1 cellular context compared by ENCODE assay signal in the genomic region with DNA sequence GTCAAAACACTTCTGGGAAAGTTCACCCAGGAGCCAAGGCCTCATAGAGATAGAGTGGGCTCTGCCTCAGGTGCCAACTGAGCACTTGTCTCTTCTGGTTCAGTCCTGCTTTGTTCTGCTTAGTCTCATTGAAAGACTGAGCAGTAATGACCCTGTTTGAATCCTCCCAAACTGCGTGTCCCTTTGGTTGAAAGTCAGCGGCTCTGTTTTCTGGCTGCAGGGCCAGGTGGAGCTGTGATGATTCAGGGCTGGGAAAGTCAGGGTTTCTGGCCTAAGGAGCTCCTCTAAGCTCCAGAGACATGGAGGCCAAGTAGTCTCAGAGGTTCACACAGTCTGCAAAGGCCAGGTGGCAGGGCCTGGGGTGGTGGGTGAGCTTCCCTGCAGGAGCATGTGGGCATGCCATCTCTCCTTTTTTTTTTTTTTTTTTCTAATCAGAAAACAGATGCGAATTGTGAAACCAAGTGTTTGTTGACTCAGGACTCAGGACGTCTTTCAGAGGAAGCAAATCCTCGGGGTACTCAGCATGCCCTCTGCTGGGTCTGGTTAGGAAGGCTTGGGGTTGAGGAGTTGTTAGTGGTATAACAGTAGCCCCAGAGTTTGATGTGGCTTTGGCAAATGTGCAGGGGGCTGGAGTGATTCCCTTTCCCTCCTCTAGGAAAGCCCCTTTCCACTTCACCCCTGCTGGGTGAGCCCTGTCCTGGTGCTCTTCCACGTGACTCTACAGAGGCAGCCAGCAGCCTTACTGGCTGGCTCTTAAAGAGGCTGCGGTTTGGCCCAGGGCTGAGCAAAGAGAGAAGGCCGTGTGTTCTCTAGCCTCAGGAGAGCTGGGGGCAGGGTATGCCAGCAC.
TF ChIP-seq lines count a peak whose summit lies in the region.

No MANE protein-coding gene starts in this region.

TF ChIP-seq in HepG2, 621 proteins besides CTCF, POLR2A, EP300 and RAD21 (continued from another document and continues in another):
- TF ChIP-seq, protein P1, sequence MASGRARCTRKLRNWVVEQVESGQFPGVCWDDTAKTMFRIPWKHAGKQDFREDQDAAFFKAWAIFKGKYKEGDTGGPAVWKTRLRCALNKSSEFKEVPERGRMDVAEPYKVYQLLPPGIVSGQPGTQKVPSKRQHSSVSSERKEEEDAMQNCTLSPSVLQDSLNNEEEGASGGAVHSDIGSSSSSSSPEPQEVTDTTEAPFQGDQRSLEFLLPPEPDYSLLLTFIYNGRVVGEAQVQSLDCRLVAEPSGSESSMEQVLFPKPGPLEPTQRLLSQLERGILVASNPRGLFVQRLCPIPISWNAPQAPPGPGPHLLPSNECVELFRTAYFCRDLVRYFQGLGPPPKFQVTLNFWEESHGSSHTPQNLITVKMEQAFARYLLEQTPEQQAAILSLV (CRISPR knock-in tag; IDR thresholded peaks at IDR 0.05; ENCODE audit: borderline replicate concordance) = 0 out of 2 replicates have a peak, but pooled peaks have one; percentile 60
- TF ChIP-seq SALL2 (CRISPR knock-in tag; IDR thresholded peaks at IDR 0.05) (no peak), HOXD1 (CRISPR knock-in tag; IDR thresholded peaks at IDR 0.05) (no peak), ZNF430 (CRISPR knock-in tag; IDR thresholded peaks at IDR 0.05) (no peak), ZNF282 (IDR thresholded peaks at IDR 0.05; ENCODE audit: partially characterized antibody) (no peak), FOXP1 (IDR thresholded peaks at IDR 0.05) (no peak), FOXP1 (CRISPR knock-in tag; IDR thresholded peaks at IDR 0.05) (no peak), FIP1L1 (IDR thresholded peaks at IDR 0.05; ENCODE audit: borderline replicate concordance, insufficient read depth, low read depth, low read length) (no peak), HDAC6 (IDR thresholded peaks at IDR 0.05; ENCODE audit: low read depth, low read length) (no peak), SNAI1 (CRISPR knock-in tag; IDR thresholded peaks at IDR 0.05; ENCODE audit: borderline replicate concordance) (no peak), ZNF264 (CRISPR knock-in tag; IDR thresholded peaks at IDR 0.05) (0 out of 2 replicates have a peak, but pooled peaks have one; percentile 21), ZNF670 (CRISPR knock-in tag; IDR thresholded peaks at IDR 0.05; ENCODE audit: borderline replicate concordance) (no peak), SMAD3 (CRISPR knock-in tag; IDR thresholded peaks at IDR 0.05) (no peak; the same call in 1 of the 2 replicates), ZFP62 (CRISPR knock-in tag; IDR thresholded peaks at IDR 0.05) (no peak), FOXK2 (IDR thresholded peaks at IDR 0.05) (no peak), ZFP36L2 (CRISPR knock-in tag; IDR thresholded peaks at IDR 0.05) (no peak), ZNF343 (CRISPR knock-in tag; IDR thresholded peaks at IDR 0.05) (no peak), TMF1 (CRISPR knock-in tag; IDR thresholded peaks at IDR 0.05; ENCODE audit: low read depth) (peak; percentile 49; the same call in 1 of the 2 replicates), SMAD9 (CRISPR knock-in tag; IDR thresholded peaks at IDR 0.05) (no peak), YEATS4 (CRISPR knock-in tag; IDR thresholded peaks at IDR 0.05; ENCODE audit: borderline replicate concordance) (peak; percentile 75), TOPORS (CRISPR knock-in tag; IDR thresholded peaks at IDR 0.05) (no peak), TAF1 (CRISPR knock-in tag; IDR thresholded peaks at IDR 0.05) (no peak), ZNF557 (CRISPR knock-in tag; IDR thresholded peaks at IDR 0.05) (no peak), FOXO1 (CRISPR knock-in tag; IDR thresholded peaks at IDR 0.05) (no peak), FOXK1 (CRISPR knock-in tag; IDR thresholded peaks at IDR 0.05; ENCODE audit: borderline replicate concordance, low read depth) (no peak), ZNF34 (CRISPR knock-in tag; IDR thresholded peaks at IDR 0.05; ENCODE audit: borderline replicate concordance) (no peak), ZIK1 (CRISPR knock-in tag; IDR thresholded peaks at IDR 0.05; ENCODE audit: borderline replicate concordance, low read depth) (no peak), GLI4 (CRISPR knock-in tag; IDR thresholded peaks at IDR 0.05; ENCODE audit: borderline replicate concordance) (no peak), FOXA1 (IDR thresholded peaks at IDR 0.05) (no peak), FOXA1 (CRISPR knock-in tag; IDR thresholded peaks at IDR 0.05) (peak; percentile 76), SATB2 (CRISPR knock-in tag; IDR thresholded peaks at IDR 0.05) (no peak), ARHGAP35 (CRISPR knock-in tag; IDR thresholded peaks at IDR 0.05; ENCODE audit: borderline replicate concordance) (no peak), ZNF225 (CRISPR knock-in tag; IDR thresholded peaks at IDR 0.05) (peak; percentile 38; the same call in 1 of the 2 replicates)
- TF ChIP-seq, protein P2, sequence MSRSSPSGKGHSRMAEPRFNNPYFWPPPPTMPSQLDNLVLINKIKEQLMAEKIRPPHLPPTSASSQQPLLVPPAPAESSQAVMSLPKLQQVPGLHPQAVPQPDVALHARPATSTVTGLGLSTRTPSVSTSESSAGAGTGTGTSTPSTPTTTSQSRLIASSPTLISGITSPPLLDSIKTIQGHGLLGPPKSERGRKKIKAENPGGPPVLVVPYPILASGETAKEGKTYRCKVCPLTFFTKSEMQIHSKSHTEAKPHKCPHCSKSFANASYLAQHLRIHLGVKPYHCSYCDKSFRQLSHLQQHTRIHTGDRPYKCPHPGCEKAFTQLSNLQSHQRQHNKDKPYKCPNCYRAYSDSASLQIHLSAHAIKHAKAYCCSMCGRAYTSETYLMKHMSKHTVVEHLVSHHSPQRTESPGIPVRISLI (CRISPR knock-in tag; IDR thresholded peaks at IDR 0.05; ENCODE audit: borderline replicate concordance) = peak; percentile 94
- TF ChIP-seq, protein P3, sequence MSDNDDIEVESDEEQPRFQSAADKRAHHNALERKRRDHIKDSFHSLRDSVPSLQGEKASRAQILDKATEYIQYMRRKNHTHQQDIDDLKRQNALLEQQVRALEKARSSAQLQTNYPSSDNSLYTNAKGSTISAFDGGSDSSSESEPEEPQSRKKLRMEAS (IDR thresholded peaks at IDR 0.05) = peak; percentile 31
- TF ChIP-seq, protein P4, sequence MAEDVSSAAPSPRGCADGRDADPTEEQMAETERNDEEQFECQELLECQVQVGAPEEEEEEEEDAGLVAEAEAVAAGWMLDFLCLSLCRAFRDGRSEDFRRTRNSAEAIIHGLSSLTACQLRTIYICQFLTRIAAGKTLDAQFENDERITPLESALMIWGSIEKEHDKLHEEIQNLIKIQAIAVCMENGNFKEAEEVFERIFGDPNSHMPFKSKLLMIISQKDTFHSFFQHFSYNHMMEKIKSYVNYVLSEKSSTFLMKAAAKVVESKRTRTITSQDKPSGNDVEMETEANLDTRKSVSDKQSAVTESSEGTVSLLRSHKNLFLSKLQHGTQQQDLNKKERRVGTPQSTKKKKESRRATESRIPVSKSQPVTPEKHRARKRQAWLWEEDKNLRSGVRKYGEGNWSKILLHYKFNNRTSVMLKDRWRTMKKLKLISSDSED (CRISPR knock-in tag; IDR thresholded peaks at IDR 0.05) = no peak
- TF ChIP-seq, protein P5, sequence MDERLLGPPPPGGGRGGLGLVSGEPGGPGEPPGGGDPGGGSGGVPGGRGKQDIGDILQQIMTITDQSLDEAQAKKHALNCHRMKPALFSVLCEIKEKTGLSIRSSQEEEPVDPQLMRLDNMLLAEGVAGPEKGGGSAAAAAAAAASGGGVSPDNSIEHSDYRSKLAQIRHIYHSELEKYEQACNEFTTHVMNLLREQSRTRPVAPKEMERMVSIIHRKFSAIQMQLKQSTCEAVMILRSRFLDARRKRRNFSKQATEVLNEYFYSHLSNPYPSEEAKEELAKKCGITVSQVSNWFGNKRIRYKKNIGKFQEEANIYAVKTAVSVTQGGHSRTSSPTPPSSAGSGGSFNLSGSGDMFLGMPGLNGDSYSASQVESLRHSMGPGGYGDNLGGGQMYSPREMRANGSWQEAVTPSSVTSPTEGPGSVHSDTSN (CRISPR knock-in tag; IDR thresholded peaks at IDR 0.05) = no peak
- TF ChIP-seq, protein P6, sequence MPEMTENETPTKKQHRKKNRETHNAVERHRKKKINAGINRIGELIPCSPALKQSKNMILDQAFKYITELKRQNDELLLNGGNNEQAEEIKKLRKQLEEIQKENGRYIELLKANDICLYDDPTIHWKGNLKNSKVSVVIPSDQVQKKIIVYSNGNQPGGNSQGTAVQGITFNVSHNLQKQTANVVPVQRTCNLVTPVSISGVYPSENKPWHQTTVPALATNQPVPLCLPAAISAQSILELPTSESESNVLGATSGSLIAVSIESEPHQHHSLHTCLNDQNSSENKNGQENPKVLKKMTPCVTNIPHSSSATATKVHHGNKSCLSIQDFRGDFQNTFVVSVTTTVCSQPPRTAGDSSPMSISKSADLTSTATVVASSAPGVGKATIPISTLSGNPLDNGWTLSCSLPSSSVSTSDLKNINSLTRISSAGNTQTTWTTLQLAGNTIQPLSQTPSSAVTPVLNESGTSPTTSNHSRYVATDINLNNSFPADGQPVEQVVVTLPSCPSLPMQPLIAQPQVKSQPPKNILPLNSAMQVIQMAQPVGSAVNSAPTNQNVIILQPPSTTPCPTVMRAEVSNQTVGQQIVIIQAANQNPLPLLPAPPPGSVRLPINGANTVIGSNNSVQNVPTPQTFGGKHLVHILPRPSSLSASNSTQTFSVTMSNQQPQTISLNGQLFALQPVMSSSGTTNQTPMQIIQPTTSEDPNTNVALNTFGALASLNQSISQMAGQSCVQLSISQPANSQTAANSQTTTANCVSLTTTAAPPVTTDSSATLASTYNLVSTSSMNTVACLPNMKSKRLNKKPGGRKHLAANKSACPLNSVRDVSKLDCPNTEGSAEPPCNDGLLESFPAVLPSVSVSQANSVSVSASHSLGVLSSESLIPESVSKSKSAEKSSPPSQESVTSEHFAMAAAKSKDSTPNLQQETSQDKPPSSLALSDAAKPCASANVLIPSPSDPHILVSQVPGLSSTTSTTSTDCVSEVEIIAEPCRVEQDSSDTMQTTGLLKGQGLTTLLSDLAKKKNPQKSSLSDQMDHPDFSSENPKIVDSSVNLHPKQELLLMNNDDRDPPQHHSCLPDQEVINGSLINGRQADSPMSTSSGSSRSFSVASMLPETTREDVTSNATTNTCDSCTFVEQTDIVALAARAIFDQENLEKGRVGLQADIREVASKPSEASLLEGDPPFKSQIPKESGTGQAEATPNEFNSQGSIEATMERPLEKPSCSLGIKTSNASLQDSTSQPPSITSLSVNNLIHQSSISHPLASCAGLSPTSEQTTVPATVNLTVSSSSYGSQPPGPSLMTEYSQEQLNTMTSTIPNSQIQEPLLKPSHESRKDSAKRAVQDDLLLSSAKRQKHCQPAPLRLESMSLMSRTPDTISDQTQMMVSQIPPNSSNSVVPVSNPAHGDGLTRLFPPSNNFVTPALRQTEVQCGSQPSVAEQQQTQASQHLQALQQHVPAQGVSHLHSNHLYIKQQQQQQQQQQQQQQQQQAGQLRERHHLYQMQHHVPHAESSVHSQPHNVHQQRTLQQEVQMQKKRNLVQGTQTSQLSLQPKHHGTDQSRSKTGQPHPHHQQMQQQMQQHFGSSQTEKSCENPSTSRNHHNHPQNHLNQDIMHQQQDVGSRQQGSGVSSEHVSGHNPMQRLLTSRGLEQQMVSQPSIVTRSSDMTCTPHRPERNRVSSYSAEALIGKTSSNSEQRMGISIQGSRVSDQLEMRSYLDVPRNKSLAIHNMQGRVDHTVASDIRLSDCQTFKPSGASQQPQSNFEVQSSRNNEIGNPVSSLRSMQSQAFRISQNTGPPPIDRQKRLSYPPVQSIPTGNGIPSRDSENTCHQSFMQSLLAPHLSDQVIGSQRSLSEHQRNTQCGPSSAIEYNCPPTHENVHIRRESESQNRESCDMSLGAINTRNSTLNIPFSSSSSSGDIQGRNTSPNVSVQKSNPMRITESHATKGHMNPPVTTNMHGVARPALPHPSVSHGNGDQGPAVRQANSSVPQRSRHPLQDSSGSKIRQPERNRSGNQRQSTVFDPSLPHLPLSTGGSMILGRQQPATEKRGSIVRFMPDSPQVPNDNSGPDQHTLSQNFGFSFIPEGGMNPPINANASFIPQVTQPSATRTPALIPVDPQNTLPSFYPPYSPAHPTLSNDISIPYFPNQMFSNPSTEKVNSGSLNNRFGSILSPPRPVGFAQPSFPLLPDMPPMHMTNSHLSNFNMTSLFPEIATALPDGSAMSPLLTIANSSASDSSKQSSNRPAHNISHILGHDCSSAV (CRISPR knock-in tag; IDR thresholded peaks at IDR 0.05; ENCODE audit: borderline replicate concordance) = no peak
- TF ChIP-seq, protein P7, sequence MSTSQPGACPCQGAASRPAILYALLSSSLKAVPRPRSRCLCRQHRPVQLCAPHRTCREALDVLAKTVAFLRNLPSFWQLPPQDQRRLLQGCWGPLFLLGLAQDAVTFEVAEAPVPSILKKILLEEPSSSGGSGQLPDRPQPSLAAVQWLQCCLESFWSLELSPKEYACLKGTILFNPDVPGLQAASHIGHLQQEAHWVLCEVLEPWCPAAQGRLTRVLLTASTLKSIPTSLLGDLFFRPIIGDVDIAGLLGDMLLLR (CRISPR knock-in tag; IDR thresholded peaks at IDR 0.05) = no peak
- TF ChIP-seq, protein P8, sequence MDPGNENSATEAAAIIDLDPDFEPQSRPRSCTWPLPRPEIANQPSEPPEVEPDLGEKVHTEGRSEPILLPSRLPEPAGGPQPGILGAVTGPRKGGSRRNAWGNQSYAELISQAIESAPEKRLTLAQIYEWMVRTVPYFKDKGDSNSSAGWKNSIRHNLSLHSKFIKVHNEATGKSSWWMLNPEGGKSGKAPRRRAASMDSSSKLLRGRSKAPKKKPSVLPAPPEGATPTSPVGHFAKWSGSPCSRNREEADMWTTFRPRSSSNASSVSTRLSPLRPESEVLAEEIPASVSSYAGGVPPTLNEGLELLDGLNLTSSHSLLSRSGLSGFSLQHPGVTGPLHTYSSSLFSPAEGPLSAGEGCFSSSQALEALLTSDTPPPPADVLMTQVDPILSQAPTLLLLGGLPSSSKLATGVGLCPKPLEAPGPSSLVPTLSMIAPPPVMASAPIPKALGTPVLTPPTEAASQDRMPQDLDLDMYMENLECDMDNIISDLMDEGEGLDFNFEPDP (CRISPR knock-in tag; conservative IDR thresholded peaks at IDR 0.05) = no peak
- TF ChIP-seq, protein P9, sequence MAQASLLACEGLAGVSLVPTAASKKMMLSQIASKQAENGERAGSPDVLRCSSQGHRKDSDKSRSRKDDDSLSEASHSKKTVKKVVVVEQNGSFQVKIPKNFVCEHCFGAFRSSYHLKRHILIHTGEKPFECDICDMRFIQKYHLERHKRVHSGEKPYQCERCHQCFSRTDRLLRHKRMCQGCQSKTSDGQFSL (CRISPR knock-in tag; IDR thresholded peaks at IDR 0.05) = no peak
- TF ChIP-seq, protein P10, sequence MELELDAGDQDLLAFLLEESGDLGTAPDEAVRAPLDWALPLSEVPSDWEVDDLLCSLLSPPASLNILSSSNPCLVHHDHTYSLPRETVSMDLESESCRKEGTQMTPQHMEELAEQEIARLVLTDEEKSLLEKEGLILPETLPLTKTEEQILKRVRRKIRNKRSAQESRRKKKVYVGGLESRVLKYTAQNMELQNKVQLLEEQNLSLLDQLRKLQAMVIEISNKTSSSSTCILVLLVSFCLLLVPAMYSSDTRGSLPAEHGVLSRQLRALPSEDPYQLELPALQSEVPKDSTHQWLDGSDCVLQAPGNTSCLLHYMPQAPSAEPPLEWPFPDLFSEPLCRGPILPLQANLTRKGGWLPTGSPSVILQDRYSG (CRISPR knock-in tag; IDR thresholded peaks at IDR 0.05) = 0 out of 2 replicates have a peak, but pooled peaks have one; percentile 33
